ENCODE assay signal across 13 cellular contexts in the genomic region with DNA sequence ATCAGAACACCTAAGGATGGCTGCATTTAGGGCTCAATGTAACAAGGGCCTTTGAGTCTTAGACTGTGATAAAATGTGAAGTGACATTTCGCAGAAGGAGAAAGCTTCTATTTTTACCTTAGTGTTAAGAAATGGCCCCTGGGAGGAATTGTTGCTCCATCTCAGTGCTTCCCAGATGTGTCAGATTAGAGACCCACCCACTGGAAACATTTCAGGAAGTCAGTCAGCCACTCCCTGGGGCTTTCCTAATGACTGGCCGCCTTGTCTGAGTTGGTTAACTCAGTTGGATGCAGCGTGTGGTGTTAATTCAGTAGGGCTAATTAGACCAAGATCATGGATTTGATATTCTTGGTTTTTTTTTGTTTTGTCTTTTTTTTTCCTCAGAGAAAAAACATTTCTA.
DNase-seq lines count a peak whose midpoint lies in the region; ATAC-seq and TF ChIP-seq lines count a peak whose summit lies in the region.
"Had no signal": no experiment of that assay in that cellular context is flagged by ENCODE, and none has a peak within 500 bp of the region (broad histone marks: within the 10 kb centered on the region; RNA-seq: fewer than 3 reads in every experiment).

No MANE protein-coding gene starts in this region.

- no peaks in the 10 kb centered on the region for H3K9me3 ChIP-seq in breast epithelium
- H3K9me3 ChIP-seq in tibial nerve = no peaks in the 10 kb centered on the region
- no peaks in the 10 kb centered on the region for H3K9me3 ChIP-seq in esophagus squamous epithelium
- no peaks in the 10 kb centered on the region for H3K9me3 ChIP-seq in CD8-positive, alpha-beta T cell (ENCODE audit: low read length)

- no peak overlapping the region for H3K27ac ChIP-seq in breast epithelium
- peak overlapping the region in 2 of 4 donors; percentile 4 to 50 for H3K27ac ChIP-seq in tibial nerve
- no peak overlapping the region for H3K27ac ChIP-seq in esophagus squamous epithelium
- no peak overlapping the region for H3K27ac ChIP-seq in CD8-positive, alpha-beta T cell (ENCODE audit: low read depth, low read length)
- H3K27ac ChIP-seq: KMS-11, VCaP had no signal

- no TSS peak for BruUV-seq in MCF 10A (replicated peaks; lab: Mats Ljungman, UMichigan)

- H3K4me1 Mint-ChIP-seq in MCF 10A (ENCODE audit: insufficient read depth, unreplicated experiment) = peaks cover 20% of the 10 kb centered on the region
- H3K4me1 Mint-ChIP-seq in chondrocyte (ENCODE audit: low read depth) = peaks cover 18% of the 10 kb centered on the region
- no peaks in the 10 kb centered on the region for H3K4me1 Mint-ChIP-seq in CD8-positive, alpha-beta T cell (ENCODE audit: low read depth)
- H3K4me1 Mint-ChIP-seq: nephron progenitor cell had no signal

- no peaks in the 10 kb centered on the region for H3K36me3 ChIP-seq in breast epithelium
- no peaks in the 10 kb centered on the region for H3K36me3 ChIP-seq in tibial nerve
- no peaks in the 10 kb centered on the region for H3K36me3 ChIP-seq in esophagus squamous epithelium
- H3K36me3 ChIP-seq in CD8-positive, alpha-beta T cell (ENCODE audit: insufficient read depth, low read length) = no peaks in the 10 kb centered on the region

- H3K27me3 ChIP-seq in breast epithelium (no peaks in the 10 kb centered on the region), tibial nerve (no peaks in the 10 kb centered on the region), esophagus squamous epithelium (no peaks in the 10 kb centered on the region)
- H3K27me3 ChIP-seq in CD8-positive, alpha-beta T cell (ENCODE audit: insufficient read depth, low read length) = no peaks in the 10 kb centered on the region

- TF ChIP-seq POLR2A in breast epithelium (IDR thresholded peaks at IDR 0.05) (no peak), tibial nerve (IDR thresholded peaks at IDR 0.05) (no peak), esophagus squamous epithelium (IDR thresholded peaks at IDR 0.05) (no peak)

- WGBS in tibial nerve, 2 donors = 43 to 46% methylated on average over 3 of the region's 3 CpGs
- 32 to 45% methylated on average over 3 of the region's 3 CpGs for WGBS in esophagus squamous epithelium, 2 donors

- POLR2A ChIA-PET in MCF 10A (lab: Yijun Ruan, JAX) = interaction anchor here (0.6 to 0.9 kb wide), 2 partner anchors 104 to 1127 kb away, joined by 3 read pairs; no protein-coding TSS in a partner anchor
- POLR2A ChIA-PET in CD8-positive, alpha-beta T cell (lab: Charles Lee) = no interaction called here

- TF ChIP-seq CTCF in MCF 10A (IDR thresholded peaks at IDR 0.05; ENCODE audit: unreplicated experiment) (no peak), breast epithelium (IDR thresholded peaks at IDR 0.05) (no peak), chondrocyte (IDR thresholded peaks at IDR 0.05) (peak; percentile 15), tibial nerve (IDR thresholded peaks at IDR 0.05) (no peak), esophagus squamous epithelium (IDR thresholded peaks at IDR 0.05) (no peak)
- no peak for TF ChIP-seq CTCF in CD8-positive, alpha-beta T cell (IDR thresholded peaks at IDR 0.05)

- peak in 1 of 2 donors; percentile 55 for TF ChIP-seq EP300 in tibial nerve (IDR thresholded peaks at IDR 0.05)

- no peak overlapping the region for H3K4me3 ChIP-seq in breast epithelium
- H3K4me3 ChIP-seq in tibial nerve = no peak overlapping the region
- H3K4me3 ChIP-seq in esophagus squamous epithelium = no peak overlapping the region
- no peak overlapping the region for H3K4me3 ChIP-seq in CD8-positive, alpha-beta T cell (ENCODE audit: low read depth, low read length)

- H3K27me3 Mint-ChIP-seq in MCF 10A (ENCODE audit: insufficient read depth, unreplicated experiment) = peaks cover 6% of the 10 kb centered on the region
- no peaks in the 10 kb centered on the region for H3K27me3 Mint-ChIP-seq in chondrocyte (ENCODE audit: low read depth)
- no peaks in the 10 kb centered on the region for H3K27me3 Mint-ChIP-seq in CD8-positive, alpha-beta T cell (ENCODE audit: low read depth)

- H3K27ac Mint-ChIP-seq in MCF 10A (ENCODE audit: low read depth, unreplicated experiment) = no peak overlapping the region
- H3K27ac Mint-ChIP-seq in chondrocyte (ENCODE audit: unreplicated experiment) = no peak overlapping the region
- no peak overlapping the region for H3K27ac Mint-ChIP-seq in CD8-positive, alpha-beta T cell
- H3K27ac Mint-ChIP-seq: nephron progenitor cell had no signal

- H3K9me3 Mint-ChIP-seq in MCF 10A (ENCODE audit: unreplicated experiment) (no peaks in the 10 kb centered on the region), chondrocyte (ENCODE audit: low read depth) (no peaks in the 10 kb centered on the region)
- no peaks in the 10 kb centered on the region for H3K9me3 Mint-ChIP-seq in CD8-positive, alpha-beta T cell

- DNase-seq in MCF 10A (ENCODE audit: unreplicated experiment) (peak; percentile 90), breast epithelium (ENCODE audit: low spot score in 2 of 2) (no peak), chondrocyte (ENCODE audit: low spot score) (no peak), iPS-NIHi11 (ENCODE audit: low spot score) (peak; percentile 34), tibial nerve (ENCODE audit: low spot score in 2 of 2) (peak; percentile 44 to 78), esophagus squamous epithelium (lab: John Stamatoyannopoulos, UW) (no peak)
- no peak for DNase-seq in activated naive CD4-positive, alpha-beta T cell treated with anti-CD3 and anti-CD28 coated beads, Interleukin-2, amount 50 U/mL, for 16 hours
- no peak for DNase-seq in CD8-positive, alpha-beta T cell
- DNase-seq: effector memory CD4-positive, alpha-beta T cell; nephron progenitor cell; stimulated activated CD4-positive, alpha-beta T cell treated with anti-CD3 and anti-CD28 coated beads, Interleukin-12 subunit alpha, Interleukin-12 subunit beta, amount 100 ng/mL, for 4 hours had no signal

- ATAC-seq in CD8-positive, alpha-beta T cell = no peak

- H3K4me1 ChIP-seq in breast epithelium (no peaks in the 10 kb centered on the region), tibial nerve (peaks cover 0 to 16% (median 0%) of the 10 kb centered on the region in 4 donors), esophagus squamous epithelium (no peaks in the 10 kb centered on the region)
- H3K4me1 ChIP-seq in CD8-positive, alpha-beta T cell (ENCODE audit: insufficient read depth, low read length) = no peaks in the 10 kb centered on the region

- H3K4me3 Mint-ChIP-seq in MCF 10A (ENCODE audit: unreplicated experiment) (no peak overlapping the region), chondrocyte (ENCODE audit: unreplicated experiment) (no peak overlapping the region)
- no peak overlapping the region for H3K4me3 Mint-ChIP-seq in CD8-positive, alpha-beta T cell
- H3K4me3 Mint-ChIP-seq: nephron progenitor cell had no signal

- H3K36me3 Mint-ChIP-seq in MCF 10A (ENCODE audit: insufficient read depth, unreplicated experiment) = no peaks in the 10 kb centered on the region
- no peaks in the 10 kb centered on the region for H3K36me3 Mint-ChIP-seq in chondrocyte (ENCODE audit: low read depth)
- no peaks in the 10 kb centered on the region for H3K36me3 Mint-ChIP-seq in CD8-positive, alpha-beta T cell

- intact Hi-C loops in MCF 10A (cut with micrococcal nuclease) (loop anchor here (2.0 kb wide), 1 partner anchor 104 kb away; no protein-coding TSS in a partner anchor), breast epithelium (cut with DNase I; ENCODE audit: low total_unique reads) (no loop called here), esophagus squamous epithelium (cut with DNase I) (no loop called here)
- intact Hi-C loops in CD8-positive, alpha-beta T cell (cut with DNase I, micrococcal nuclease) = no loop called here

- CTCF ChIA-PET in MCF 10A (lab: Yijun Ruan, JAX) = interaction anchor here (0.6 to 7.9 kb wide), 3 partner anchors 13 to 686 kb away, joined by 6 to 63 read pairs (median 9); no protein-coding TSS in a partner anchor
- CTCF ChIA-PET in CD8-positive, alpha-beta T cell (lab: Charles Lee) = interaction anchor here (1.3 kb wide), 1 partner anchor 12 kb away, joined by 7 read pairs; no protein-coding TSS in a partner anchor

Comparison
In these comparisons a context has a peak if more than half of its experiments do, and no peak if none do; other contexts are left out.
1. DNase-seq: peak in MCF 10A (single experiment), iPS-NIHi11 (single experiment) and tibial nerve (2 of 2); none in breast epithelium (0 of 2), chondrocyte (single experiment), esophagus squamous epithelium (single experiment), activated naive CD4-positive, alpha-beta T cell treated with anti-CD3 and anti-CD28 coated beads, Interleukin-2, amount 50 U/mL, for 16 hours (single experiment) and CD8-positive, alpha-beta T cell (0 of 7).